1 cellular context compared by ENCODE assay signal in the genomic region with DNA sequence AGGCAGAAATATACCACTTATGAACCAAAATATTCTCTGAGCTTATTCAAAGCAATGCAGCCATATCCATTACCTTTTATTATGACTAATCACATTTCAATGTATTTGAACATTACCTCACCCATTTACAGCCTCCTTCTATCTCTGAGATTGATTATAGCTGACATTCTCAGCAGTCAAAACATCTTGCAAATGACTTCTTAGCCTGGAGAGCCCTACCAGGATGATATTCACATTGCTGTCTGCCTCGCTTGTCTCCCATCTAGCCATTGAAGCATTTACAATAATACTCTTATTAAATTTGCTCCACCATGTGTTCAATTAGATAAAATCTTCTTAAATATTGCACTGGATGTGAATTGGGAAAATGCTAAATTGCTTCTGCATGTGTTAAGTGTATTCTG.
TF ChIP-seq lines count a peak whose summit lies in the region.

No MANE protein-coding gene starts in this region.

TF ChIP-seq in neural cell, 6 proteins besides CTCF, POLR2A, EP300 and RAD21 (continued from another document):
- no peak for TF ChIP-seq MXI1 (conservative IDR thresholded peaks at IDR 0.05; ENCODE audit: poor library complexity, severe bottlenecking)
- TF ChIP-seq, protein P1, sequence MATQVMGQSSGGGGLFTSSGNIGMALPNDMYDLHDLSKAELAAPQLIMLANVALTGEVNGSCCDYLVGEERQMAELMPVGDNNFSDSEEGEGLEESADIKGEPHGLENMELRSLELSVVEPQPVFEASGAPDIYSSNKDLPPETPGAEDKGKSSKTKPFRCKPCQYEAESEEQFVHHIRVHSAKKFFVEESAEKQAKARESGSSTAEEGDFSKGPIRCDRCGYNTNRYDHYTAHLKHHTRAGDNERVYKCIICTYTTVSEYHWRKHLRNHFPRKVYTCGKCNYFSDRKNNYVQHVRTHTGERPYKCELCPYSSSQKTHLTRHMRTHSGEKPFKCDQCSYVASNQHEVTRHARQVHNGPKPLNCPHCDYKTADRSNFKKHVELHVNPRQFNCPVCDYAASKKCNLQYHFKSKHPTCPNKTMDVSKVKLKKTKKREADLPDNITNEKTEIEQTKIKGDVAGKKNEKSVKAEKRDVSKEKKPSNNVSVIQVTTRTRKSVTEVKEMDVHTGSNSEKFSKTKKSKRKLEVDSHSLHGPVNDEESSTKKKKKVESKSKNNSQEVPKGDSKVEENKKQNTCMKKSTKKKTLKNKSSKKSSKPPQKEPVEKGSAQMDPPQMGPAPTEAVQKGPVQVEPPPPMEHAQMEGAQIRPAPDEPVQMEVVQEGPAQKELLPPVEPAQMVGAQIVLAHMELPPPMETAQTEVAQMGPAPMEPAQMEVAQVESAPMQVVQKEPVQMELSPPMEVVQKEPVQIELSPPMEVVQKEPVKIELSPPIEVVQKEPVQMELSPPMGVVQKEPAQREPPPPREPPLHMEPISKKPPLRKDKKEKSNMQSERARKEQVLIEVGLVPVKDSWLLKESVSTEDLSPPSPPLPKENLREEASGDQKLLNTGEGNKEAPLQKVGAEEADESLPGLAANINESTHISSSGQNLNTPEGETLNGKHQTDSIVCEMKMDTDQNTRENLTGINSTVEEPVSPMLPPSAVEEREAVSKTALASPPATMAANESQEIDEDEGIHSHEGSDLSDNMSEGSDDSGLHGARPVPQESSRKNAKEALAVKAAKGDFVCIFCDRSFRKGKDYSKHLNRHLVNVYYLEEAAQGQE (IDR thresholded peaks at IDR 0.05; ENCODE audit: borderline replicate concordance) = no peak
